ENCODE assay signal across 10 cellular contexts in the genomic region with DNA sequence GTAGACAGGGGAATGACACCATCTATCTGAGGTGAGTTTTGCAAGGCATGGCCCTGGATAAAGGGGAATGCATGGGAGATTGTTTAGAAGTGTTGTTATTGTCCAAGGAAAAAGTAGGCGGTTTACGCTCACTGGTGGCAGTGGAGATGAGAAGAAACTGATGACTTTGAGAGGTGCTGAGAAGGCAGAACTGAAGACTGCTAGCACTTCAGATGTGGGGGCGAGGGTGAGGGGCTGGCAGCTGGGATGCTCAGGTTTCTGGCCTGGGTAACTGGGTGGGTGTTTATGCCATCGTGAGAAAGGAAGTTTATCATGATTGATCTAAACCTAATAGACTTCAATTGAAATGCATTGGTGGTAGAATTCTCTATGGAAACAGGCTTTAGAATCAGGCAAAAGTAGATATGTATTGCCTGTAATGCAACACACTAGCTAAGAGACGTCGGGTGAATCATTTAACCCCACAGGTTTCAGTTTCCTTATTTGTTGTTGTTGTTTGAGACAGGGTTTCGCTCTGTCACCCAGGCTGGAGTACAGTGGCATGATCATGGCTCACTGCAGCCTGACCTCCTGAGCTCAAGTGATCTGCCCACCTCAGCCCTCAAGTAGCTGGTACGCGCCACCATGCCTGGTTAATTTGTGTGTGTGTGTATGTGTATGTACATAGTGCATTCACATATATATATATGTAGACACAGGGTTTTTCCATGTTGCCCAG.
DNase-seq lines count a peak whose midpoint lies in the region; ATAC-seq, FAIRE-seq and TF ChIP-seq lines count a peak whose summit lies in the region.
"Had no signal": no experiment of that assay in that cellular context is flagged by ENCODE, and none has a peak within 500 bp of the region (broad histone marks: within the 10 kb centered on the region; RNA-seq: fewer than 3 reads in every experiment).

No MANE protein-coding gene starts in this region.

- DNase-seq in stimulated activated CD4-positive, alpha-beta T cell treated with anti-CD3 and anti-CD28 coated beads, Interleukin-15, amount 100 ng/mL, for 24 hours = peak; percentile 7
- DNase-seq in stimulated activated CD4-positive, alpha-beta T cell treated with anti-CD3 and anti-CD28 coated beads, Interleukin-12 subunit alpha, Interleukin-12 subunit beta, amount 100 ng/mL, for 4 hours = no peak
- DNase-seq in frontal cortex (ENCODE audit: low spot score in 2 of 2) (no peak), foreskin melanocyte (no peak), GOT3 (lab: John Stamatoyannopoulos, UW) (no peak), foreskin keratinocyte (no peak)

- ATAC-seq in HG02588 (IDR thresholded peaks at IDR 0.05; ENCODE audit: unreplicated experiment) (peak; percentile 100), HG03457 (IDR thresholded peaks at IDR 0.05; ENCODE audit: unreplicated experiment) (peak; percentile 99), foreskin keratinocyte (no peak)
- ATAC-seq: Panc1; stimulated activated memory B cell treated with anti-CD40 and anti-IgM and Interleukin-4, amounts not matched to agents 10 μg/mL and 1 μg/mL and 100 μg/mL, for 72 hours had no signal

- FAIRE-seq in frontal cortex (lab: Jason Lieb, UNC) = no peak

- H3K27me3 ChIP-seq in foreskin keratinocyte = peaks cover 6% of the 10 kb centered on the region

- peaks cover 3% of the 10 kb centered on the region for H3K4me1 ChIP-seq in foreskin keratinocyte

- no peak for TF ChIP-seq CTCF in foreskin keratinocyte (conservative IDR thresholded peaks at IDR 0.05)

- no peak overlapping the region for H3K27ac ChIP-seq in foreskin keratinocyte
